1 cellular context compared by ENCODE assay signal in the genomic region with DNA sequence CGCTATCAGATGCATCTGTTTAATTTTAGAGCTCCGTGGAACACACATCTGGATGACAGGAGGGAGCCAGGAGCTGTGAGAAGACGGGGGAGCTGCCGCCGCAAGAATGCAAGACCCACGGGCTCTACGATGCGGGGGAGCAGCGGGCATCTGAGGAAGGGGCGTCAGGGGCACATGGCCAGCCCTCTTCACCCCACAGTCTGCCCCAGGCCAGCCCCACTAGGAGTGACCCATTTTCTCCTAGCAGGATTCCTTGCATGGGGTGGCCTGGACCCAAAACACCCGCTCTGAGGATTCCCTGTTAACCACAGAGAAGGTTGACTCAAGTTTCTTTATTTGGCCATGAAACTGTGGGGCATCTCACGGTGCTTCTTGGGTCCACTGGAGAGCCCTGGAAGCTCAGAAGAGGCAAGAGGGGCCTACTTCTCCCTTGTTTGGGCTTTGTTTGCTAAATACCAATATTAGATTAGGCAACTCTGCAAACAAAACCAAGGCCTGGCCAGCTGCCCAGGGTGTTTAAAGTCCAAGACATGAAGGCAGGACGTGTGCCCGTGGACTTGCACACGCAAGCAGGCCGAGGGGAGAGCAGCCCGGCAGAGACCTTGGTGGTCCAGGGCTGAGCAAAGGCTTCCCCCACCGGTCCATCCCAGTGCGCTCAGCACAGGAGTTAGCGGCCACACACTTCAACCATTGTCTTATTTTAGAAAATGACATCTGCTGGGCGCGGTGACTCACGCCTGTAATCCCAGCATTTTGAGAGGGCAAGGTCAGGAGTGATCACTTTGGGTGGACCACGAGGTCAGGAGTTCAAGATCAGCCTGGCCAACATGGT.
TF ChIP-seq lines count a peak whose summit lies in the region.

No MANE protein-coding gene starts in this region.

TF ChIP-seq in HepG2, 621 proteins besides CTCF, POLR2A, EP300 and RAD21 (continued from another document and continues in another):
- TF ChIP-seq, protein P1, sequence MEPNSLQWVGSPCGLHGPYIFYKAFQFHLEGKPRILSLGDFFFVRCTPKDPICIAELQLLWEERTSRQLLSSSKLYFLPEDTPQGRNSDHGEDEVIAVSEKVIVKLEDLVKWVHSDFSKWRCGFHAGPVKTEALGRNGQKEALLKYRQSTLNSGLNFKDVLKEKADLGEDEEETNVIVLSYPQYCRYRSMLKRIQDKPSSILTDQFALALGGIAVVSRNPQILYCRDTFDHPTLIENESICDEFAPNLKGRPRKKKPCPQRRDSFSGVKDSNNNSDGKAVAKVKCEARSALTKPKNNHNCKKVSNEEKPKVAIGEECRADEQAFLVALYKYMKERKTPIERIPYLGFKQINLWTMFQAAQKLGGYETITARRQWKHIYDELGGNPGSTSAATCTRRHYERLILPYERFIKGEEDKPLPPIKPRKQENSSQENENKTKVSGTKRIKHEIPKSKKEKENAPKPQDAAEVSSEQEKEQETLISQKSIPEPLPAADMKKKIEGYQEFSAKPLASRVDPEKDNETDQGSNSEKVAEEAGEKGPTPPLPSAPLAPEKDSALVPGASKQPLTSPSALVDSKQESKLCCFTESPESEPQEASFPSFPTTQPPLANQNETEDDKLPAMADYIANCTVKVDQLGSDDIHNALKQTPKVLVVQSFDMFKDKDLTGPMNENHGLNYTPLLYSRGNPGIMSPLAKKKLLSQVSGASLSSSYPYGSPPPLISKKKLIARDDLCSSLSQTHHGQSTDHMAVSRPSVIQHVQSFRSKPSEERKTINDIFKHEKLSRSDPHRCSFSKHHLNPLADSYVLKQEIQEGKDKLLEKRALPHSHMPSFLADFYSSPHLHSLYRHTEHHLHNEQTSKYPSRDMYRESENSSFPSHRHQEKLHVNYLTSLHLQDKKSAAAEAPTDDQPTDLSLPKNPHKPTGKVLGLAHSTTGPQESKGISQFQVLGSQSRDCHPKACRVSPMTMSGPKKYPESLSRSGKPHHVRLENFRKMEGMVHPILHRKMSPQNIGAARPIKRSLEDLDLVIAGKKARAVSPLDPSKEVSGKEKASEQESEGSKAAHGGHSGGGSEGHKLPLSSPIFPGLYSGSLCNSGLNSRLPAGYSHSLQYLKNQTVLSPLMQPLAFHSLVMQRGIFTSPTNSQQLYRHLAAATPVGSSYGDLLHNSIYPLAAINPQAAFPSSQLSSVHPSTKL (CRISPR knock-in tag; IDR thresholded peaks at IDR 0.05) = peak; percentile 97
- TF ChIP-seq JUNB (CRISPR knock-in tag; IDR thresholded peaks at IDR 0.05; ENCODE audit: borderline replicate concordance) (peak; percentile 85; the same call in 1 of the 2 replicates), HHEX (CRISPR knock-in tag; IDR thresholded peaks at IDR 0.05) (peak; percentile 51), TOPORS (CRISPR knock-in tag; IDR thresholded peaks at IDR 0.05) (peak; percentile 32; the same call in 1 of the 2 replicates), SALL2 (CRISPR knock-in tag; IDR thresholded peaks at IDR 0.05) (peak; percentile 17; the same call in 1 of the 2 replicates), ZNF709 (CRISPR knock-in tag; IDR thresholded peaks at IDR 0.05) (no peak; the same call in 1 of the 2 replicates), HCFC1 (IDR thresholded peaks at IDR 0.05; ENCODE audit: low read depth, low read length) (no peak), SNAI1 (CRISPR knock-in tag; IDR thresholded peaks at IDR 0.05; ENCODE audit: borderline replicate concordance) (peak; percentile 65; the same call in 1 of the 2 replicates), PAX8 (CRISPR knock-in tag; IDR thresholded peaks at IDR 0.05; ENCODE audit: borderline replicate concordance) (no peak), ZNF792 (CRISPR knock-in tag; IDR thresholded peaks at IDR 0.05) (0 out of 2 replicates have a peak, but pooled peaks have one; percentile 45), ZNF121 (CRISPR knock-in tag; IDR thresholded peaks at IDR 0.05) (peak; percentile 76), ZNF766 (CRISPR knock-in tag; IDR thresholded peaks at IDR 0.05; ENCODE audit: borderline replicate concordance) (no peak), SMAD3 (CRISPR knock-in tag; IDR thresholded peaks at IDR 0.05) (peak; percentile 97), KAT2B (IDR thresholded peaks at IDR 0.05; ENCODE audit: borderline replicate concordance, low read depth, low read length) (no peak), FOXO1 (CRISPR knock-in tag; IDR thresholded peaks at IDR 0.05) (peak; percentile 94), ZNF383 (CRISPR knock-in tag; IDR thresholded peaks at IDR 0.05; ENCODE audit: borderline replicate concordance) (no peak), ZNF782 (CRISPR knock-in tag; IDR thresholded peaks at IDR 0.05; ENCODE audit: borderline replicate concordance) (no peak; the same call in 1 of the 2 replicates), MTA3 (CRISPR knock-in tag; IDR thresholded peaks at IDR 0.05) (no peak), SUZ12 (IDR thresholded peaks at IDR 0.05; ENCODE audit: low read depth, low read length) (no peak), RBFOX2 (IDR thresholded peaks at IDR 0.05; ENCODE audit: low read depth, low read length) (peak; percentile 66), ZSCAN20 (CRISPR knock-in tag; IDR thresholded peaks at IDR 0.05; ENCODE audit: borderline replicate concordance) (peak; percentile 57; the same call in 1 of the 2 replicates), BORCS8-MEF2B (CRISPR knock-in tag; IDR thresholded peaks at IDR 0.05) (no peak), ELF1 (CRISPR knock-in tag; IDR thresholded peaks at IDR 0.05) (no peak; the same call in 1 of the 2 replicates), HOXD1 (CRISPR knock-in tag; IDR thresholded peaks at IDR 0.05) (peak; percentile 86), ZNF136 (CRISPR knock-in tag; IDR thresholded peaks at IDR 0.05; ENCODE audit: low read depth) (0 out of 2 replicates have a peak, but pooled peaks have one; percentile 25), KLF13 (CRISPR knock-in tag; IDR thresholded peaks at IDR 0.05) (no peak)
- TF ChIP-seq, protein P2, sequence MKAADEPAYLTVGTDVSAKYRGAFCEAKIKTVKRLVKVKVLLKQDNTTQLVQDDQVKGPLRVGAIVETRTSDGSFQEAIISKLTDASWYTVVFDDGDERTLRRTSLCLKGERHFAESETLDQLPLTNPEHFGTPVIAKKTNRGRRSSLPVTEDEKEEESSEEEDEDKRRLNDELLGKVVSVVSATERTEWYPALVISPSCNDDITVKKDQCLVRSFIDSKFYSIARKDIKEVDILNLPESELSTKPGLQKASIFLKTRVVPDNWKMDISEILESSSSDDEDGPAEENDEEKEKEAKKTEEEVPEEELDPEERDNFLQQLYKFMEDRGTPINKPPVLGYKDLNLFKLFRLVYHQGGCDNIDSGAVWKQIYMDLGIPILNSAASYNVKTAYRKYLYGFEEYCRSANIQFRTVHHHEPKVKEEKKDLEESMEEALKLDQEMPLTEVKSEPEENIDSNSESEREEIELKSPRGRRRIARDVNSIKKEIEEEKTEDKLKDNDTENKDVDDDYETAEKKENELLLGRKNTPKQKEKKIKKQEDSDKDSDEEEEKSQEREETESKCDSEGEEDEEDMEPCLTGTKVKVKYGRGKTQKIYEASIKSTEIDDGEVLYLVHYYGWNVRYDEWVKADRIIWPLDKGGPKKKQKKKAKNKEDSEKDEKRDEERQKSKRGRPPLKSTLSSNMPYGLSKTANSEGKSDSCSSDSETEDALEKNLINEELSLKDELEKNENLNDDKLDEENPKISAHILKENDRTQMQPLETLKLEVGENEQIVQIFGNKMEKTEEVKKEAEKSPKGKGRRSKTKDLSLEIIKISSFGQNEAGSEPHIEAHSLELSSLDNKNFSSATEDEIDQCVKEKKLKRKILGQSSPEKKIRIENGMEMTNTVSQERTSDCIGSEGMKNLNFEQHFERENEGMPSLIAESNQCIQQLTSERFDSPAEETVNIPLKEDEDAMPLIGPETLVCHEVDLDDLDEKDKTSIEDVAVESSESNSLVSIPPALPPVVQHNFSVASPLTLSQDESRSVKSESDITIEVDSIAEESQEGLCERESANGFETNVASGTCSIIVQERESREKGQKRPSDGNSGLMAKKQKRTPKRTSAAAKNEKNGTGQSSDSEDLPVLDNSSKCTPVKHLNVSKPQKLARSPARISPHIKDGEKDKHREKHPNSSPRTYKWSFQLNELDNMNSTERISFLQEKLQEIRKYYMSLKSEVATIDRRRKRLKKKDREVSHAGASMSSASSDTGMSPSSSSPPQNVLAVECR (CRISPR knock-in tag; IDR thresholded peaks at IDR 0.05; ENCODE audit: borderline replicate concordance) = peak; percentile 76
- TF ChIP-seq, protein P3, sequence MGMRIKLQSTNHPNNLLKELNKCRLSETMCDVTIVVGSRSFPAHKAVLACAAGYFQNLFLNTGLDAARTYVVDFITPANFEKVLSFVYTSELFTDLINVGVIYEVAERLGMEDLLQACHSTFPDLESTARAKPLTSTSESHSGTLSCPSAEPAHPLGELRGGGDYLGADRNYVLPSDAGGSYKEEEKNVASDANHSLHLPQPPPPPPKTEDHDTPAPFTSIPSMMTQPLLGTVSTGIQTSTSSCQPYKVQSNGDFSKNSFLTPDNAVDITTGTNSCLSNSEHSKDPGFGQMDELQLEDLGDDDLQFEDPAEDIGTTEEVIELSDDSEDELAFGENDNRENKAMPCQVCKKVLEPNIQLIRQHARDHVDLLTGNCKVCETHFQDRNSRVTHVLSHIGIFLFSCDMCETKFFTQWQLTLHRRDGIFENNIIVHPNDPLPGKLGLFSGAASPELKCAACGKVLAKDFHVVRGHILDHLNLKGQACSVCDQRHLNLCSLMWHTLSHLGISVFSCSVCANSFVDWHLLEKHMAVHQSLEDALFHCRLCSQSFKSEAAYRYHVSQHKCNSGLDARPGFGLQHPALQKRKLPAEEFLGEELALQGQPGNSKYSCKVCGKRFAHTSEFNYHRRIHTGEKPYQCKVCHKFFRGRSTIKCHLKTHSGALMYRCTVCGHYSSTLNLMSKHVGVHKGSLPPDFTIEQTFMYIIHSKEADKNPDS (CRISPR knock-in tag; IDR thresholded peaks at IDR 0.05) = peak; percentile 99
- TF ChIP-seq, protein P4, sequence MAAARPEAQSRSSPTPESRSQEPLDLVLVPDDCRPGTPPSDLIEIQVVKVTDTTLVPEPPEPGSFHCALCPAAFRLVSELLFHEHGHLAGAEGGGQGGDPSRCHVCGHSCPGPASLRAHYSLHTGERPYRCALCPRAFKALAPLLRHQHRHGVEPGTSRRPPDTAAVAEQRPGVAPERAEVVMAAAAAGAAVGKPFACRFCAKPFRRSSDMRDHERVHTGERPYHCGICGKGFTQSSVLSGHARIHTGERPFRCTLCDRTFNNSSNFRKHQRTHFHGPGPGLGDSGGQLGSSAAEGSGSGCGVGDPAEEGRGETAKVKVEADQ (CRISPR knock-in tag; IDR thresholded peaks at IDR 0.05; ENCODE audit: borderline replicate concordance) = peak; percentile 89; the same call in 1 of the 2 replicates
- TF ChIP-seq, protein P5, sequence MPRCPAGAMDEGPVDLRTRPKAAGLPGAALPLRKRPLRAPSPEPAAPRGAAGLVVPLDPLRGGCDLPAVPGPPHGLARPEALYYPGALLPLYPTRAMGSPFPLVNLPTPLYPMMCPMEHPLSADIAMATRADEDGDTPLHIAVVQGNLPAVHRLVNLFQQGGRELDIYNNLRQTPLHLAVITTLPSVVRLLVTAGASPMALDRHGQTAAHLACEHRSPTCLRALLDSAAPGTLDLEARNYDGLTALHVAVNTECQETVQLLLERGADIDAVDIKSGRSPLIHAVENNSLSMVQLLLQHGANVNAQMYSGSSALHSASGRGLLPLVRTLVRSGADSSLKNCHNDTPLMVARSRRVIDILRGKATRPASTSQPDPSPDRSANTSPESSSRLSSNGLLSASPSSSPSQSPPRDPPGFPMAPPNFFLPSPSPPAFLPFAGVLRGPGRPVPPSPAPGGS (CRISPR knock-in tag; IDR thresholded peaks at IDR 0.05) = peak; percentile 71; the same call in 1 of the 2 replicates
- TF ChIP-seq, protein P6, sequence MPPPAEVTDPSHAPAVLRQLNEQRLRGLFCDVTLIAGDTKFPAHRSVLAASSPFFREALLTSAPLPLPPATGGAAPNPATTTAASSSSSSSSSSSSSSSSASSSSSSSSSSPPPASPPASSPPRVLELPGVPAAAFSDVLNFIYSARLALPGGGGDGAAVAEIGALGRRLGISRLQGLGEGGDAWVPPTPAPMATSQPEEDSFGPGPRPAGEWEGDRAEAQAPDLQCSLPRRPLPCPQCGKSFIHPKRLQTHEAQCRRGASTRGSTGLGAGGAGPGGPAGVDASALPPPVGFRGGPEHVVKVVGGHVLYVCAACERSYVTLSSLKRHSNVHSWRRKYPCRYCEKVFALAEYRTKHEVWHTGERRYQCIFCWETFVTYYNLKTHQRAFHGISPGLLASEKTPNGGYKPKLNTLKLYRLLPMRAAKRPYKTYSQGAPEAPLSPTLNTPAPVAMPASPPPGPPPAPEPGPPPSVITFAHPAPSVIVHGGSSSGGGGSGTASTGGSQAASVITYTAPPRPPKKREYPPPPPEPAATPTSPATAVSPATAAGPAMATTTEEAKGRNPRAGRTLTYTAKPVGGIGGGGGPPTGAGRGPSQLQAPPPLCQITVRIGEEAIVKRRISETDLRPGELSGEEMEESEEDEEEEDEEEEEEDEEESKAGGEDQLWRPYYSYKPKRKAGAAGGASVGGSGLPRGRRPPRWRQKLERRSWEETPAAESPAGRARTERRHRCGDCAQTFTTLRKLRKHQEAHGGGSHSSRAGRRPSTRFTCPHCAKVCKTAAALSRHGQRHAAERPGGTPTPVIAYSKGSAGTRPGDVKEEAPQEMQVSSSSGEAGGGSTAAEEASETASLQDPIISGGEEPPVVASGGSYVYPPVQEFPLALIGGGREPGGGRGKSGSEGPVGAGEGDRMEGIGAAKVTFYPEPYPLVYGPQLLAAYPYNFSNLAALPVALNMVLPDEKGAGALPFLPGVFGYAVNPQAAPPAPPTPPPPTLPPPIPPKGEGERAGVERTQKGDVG (CRISPR knock-in tag; IDR thresholded peaks at IDR 0.05; ENCODE audit: borderline replicate concordance) = peak; percentile 87; the same call in 1 of the 2 replicates
- TF ChIP-seq, protein P7, sequence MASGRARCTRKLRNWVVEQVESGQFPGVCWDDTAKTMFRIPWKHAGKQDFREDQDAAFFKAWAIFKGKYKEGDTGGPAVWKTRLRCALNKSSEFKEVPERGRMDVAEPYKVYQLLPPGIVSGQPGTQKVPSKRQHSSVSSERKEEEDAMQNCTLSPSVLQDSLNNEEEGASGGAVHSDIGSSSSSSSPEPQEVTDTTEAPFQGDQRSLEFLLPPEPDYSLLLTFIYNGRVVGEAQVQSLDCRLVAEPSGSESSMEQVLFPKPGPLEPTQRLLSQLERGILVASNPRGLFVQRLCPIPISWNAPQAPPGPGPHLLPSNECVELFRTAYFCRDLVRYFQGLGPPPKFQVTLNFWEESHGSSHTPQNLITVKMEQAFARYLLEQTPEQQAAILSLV (CRISPR knock-in tag; IDR thresholded peaks at IDR 0.05; ENCODE audit: borderline replicate concordance) = peak; percentile 72; the same call in 1 of the 2 replicates
- TF ChIP-seq, protein P8, sequence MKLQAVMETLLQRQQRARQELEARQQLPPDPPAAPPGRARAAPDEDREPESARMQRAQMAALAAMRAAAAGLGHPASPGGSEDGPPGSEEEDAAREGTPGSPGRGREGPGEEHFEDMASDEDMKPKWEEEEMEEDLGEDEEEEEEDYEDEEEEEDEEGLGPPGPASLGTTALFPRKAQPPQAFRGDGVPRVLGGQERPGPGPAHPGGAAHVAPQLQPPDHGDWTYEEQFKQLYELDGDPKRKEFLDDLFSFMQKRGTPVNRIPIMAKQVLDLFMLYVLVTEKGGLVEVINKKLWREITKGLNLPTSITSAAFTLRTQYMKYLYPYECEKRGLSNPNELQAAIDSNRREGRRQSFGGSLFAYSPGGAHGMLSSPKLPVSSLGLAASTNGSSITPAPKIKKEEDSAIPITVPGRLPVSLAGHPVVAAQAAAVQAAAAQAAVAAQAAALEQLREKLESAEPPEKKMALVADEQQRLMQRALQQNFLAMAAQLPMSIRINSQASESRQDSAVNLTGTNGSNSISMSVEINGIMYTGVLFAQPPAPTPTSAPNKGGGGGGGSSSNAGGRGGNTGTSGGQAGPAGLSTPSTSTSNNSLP (IDR thresholded peaks at IDR 0.05; ENCODE audit: low read depth, low read length) = no peak
